In the genomic region with DNA sequence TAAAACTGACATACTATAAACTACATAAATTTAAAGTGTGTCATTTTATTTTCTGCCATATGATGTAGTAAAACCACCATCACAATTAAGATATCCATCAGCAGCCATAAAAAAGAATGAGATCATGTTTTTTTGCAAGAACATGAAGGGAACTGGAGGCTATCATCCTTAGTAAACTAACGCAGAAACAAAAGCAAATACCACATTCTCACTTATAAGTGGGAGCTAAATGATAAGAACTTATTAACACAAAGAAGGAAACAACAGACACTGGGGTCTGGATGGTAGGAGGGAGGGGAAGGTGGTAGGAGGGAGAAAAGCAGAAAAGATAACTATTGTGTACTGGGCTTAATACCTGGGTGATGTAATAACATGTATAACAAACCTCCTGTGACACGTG, we compare ENCODE assay signal across 1 cellular context.
TF ChIP-seq lines count a peak whose summit lies in the region.

No MANE protein-coding gene starts in this region.

TF ChIP-seq in HEK293, 187 proteins besides CTCF, POLR2A, EP300 and RAD21 (continued from another document):
- TF ChIP-seq ZNF133 (tag by site-specific recombination; IDR thresholded peaks at IDR 0.05) (no peak), TRIM28 (IDR thresholded peaks at IDR 0.05; ENCODE audit: borderline replicate concordance, low read length) (peak; percentile 63; the same call in 1 of the 2 replicates), ZNF157 (tag by site-specific recombination; IDR thresholded peaks at IDR 0.05) (no peak), ZNF510 (tag by site-specific recombination; IDR thresholded peaks at IDR 0.05; ENCODE audit: insufficient replicate concordance) (no peak), ZNF311 (tag by site-specific recombination; IDR thresholded peaks at IDR 0.05; ENCODE audit: borderline replicate concordance) (no peak), ZNF146 (tag by site-specific recombination; IDR thresholded peaks at IDR 0.05) (peak; percentile 69; the same call in 1 of the 2 replicates), KLF7 (tag by site-specific recombination; IDR thresholded peaks at IDR 0.05; ENCODE audit: borderline replicate concordance) (no peak), OVOL3 (tag by site-specific recombination; IDR thresholded peaks at IDR 0.05) (peak; percentile 89; the same call in 1 of the 2 replicates), ZNF530 (tag by site-specific recombination; IDR thresholded peaks at IDR 0.05; ENCODE audit: low read depth) (no peak), SP3 (tag by site-specific recombination; IDR thresholded peaks at IDR 0.05) (peak; percentile 34; the same call in 1 of the 2 replicates), ZSCAN23 (tag by site-specific recombination; IDR thresholded peaks at IDR 0.05) (peak; percentile 98), ZNF114 (tag by site-specific recombination; IDR thresholded peaks at IDR 0.05) (no peak), ZNF433 (tag by site-specific recombination; IDR thresholded peaks at IDR 0.05; ENCODE audit: low read depth) (no peak), ZXDB (tag by site-specific recombination; IDR thresholded peaks at IDR 0.05) (peak; percentile 94), SALL2 (tag by site-specific recombination; IDR thresholded peaks at IDR 0.05; ENCODE audit: borderline replicate concordance) (no peak), ZNF2 (tag by site-specific recombination; IDR thresholded peaks at IDR 0.05) (peak; percentile 64; the same call in 1 of the 2 replicates), ZNF473 (tag by site-specific recombination; IDR thresholded peaks at IDR 0.05) (no peak), SCRT1 (tag by site-specific recombination; IDR thresholded peaks at IDR 0.05; ENCODE audit: borderline replicate concordance) (0 out of 2 replicates have a peak, but pooled peaks have one; percentile 34), ZBTB7A (tag by site-specific recombination; IDR thresholded peaks at IDR 0.05; ENCODE audit: low read depth) (no peak), ZNF121 (tag by site-specific recombination; IDR thresholded peaks at IDR 0.05) (no peak), GLIS2 (tag by site-specific recombination; IDR thresholded peaks at IDR 0.05) (no peak), GLIS1 (tag by site-specific recombination; IDR thresholded peaks at IDR 0.05) (peak; percentile 41; the same call in 1 of the 2 replicates)
- TF ChIP-seq, protein P1, sequence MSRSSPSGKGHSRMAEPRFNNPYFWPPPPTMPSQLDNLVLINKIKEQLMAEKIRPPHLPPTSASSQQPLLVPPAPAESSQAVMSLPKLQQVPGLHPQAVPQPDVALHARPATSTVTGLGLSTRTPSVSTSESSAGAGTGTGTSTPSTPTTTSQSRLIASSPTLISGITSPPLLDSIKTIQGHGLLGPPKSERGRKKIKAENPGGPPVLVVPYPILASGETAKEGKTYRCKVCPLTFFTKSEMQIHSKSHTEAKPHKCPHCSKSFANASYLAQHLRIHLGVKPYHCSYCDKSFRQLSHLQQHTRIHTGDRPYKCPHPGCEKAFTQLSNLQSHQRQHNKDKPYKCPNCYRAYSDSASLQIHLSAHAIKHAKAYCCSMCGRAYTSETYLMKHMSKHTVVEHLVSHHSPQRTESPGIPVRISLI (tag by site-specific recombination; IDR thresholded peaks at IDR 0.05) = no peak
TF ChIP-seq in HEK293: peak in this region for 69.
